In genomic region chr3:52086939-52087675, GRCh38 we compare ENCODE assay signal across 11 cellular contexts. TPM values are rescaled to one million over a fixed set of nuclear protein-coding genes. Genes with fewer than 3 reads are reported as not detected.
A peak's percentile ranks its signal among the peaks of the same experiment; 100 is the strongest.
DNase-seq lines count a peak whose midpoint lies in the region; ATAC-seq, FAIRE-seq and TF ChIP-seq lines count a peak whose summit lies in the region.
"Had no signal": no experiment of that assay in that cellular context is flagged by ENCODE, and none has a peak within 500 bp of the region (broad histone marks: within the 10 kb centered on the region; RNA-seq: fewer than 3 reads in every experiment).

No MANE protein-coding gene starts in this region.

- no peak for FAIRE-seq in kidney (lab: Jason Lieb, UNC)

- H3K4me3 ChIP-seq in ACC112 (ENCODE audit: low read depth, low read length): no peak overlapping the region
- no peak overlapping the region for H3K4me3 ChIP-seq in kidney (ENCODE audit: low read length in 2 of 2)
- H3K4me3 ChIP-seq in Caco-2 (ENCODE audit: low read depth, low read length): no peak overlapping the region
- H3K4me3 ChIP-seq: testis had no signal

- TF ChIP-seq CTCF in GM20000 (IDR thresholded peaks at IDR 0.05; ENCODE audit: extremely low read depth, missing control alignments) (no peak), WTC11 (IDR thresholded peaks at IDR 0.05) (no peak), kidney (IDR thresholded peaks at IDR 0.05; ENCODE audit: borderline replicate concordance, extremely low read depth, insufficient read depth) (no peak), Caco-2 (IDR thresholded peaks at IDR 0.05; ENCODE audit: insufficient read depth in 1 of 2, low read depth in 1 of 2, low read length in 1 of 2, severe bottlenecking in 1 of 2, unreplicated experiment in 1 of 2) (no peak)

- ATAC-seq in WTC11 (no peak), HG03045 (IDR thresholded peaks at IDR 0.05; ENCODE audit: unreplicated experiment) (no peak)
- ATAC-seq: sciatic nerve had no signal

- no peaks in the 10 kb centered on the region for H3K4me1 Mint-ChIP-seq in WTC11
- no peaks in the 10 kb centered on the region for H3K4me1 Mint-ChIP-seq in Caco-2 (ENCODE audit: low read depth, unreplicated experiment)

- peaks cover 54% of the 10 kb centered on the region for H3K4me1 ChIP-seq in ACC112 (ENCODE audit: control insufficient read depth, insufficient read depth, low read length, unreplicated experiment)
- H3K4me1 ChIP-seq in kidney (ENCODE audit: control insufficient read depth in 1 of 2, insufficient read depth in 1 of 2, low read depth in 1 of 2, low read length in 2 of 2): peaks cover 13 to 22% of the 10 kb centered on the region in 2 donors
- H3K4me1 ChIP-seq in Caco-2: 0 out of 2 replicates have a peak, but pooled peaks cover 4% of the 10 kb centered on the region

- no TSS peak for BruUV-seq in Caco-2 (replicated peaks; lab: Mats Ljungman, UMichigan)

- peaks cover 4% of the 10 kb centered on the region; the same call in 1 of the 2 replicates for H3K36me3 Mint-ChIP-seq in WTC11
- peaks cover 5% of the 10 kb centered on the region for H3K36me3 Mint-ChIP-seq in Caco-2 (ENCODE audit: insufficient read depth, unreplicated experiment)

- H3K79me2 ChIP-seq in ACC112 (ENCODE audit: control insufficient read depth, insufficient read depth, low read length, unreplicated experiment): no peaks in the 10 kb centered on the region

- no peaks in the 10 kb centered on the region for H3K27me3 ChIP-seq in ACC112 (ENCODE audit: insufficient read depth, low read length)
- no peaks in the 10 kb centered on the region for H3K27me3 ChIP-seq in Caco-2 (replicated peaks; ENCODE audit: control insufficient read depth, insufficient read depth, low read length)
- H3K27me3 ChIP-seq: testis had no signal

- H3K4me3 Mint-ChIP-seq in WTC11: no peak overlapping the region
- H3K4me3 Mint-ChIP-seq in Caco-2 (ENCODE audit: unreplicated experiment): no peak overlapping the region

- no peaks in the 10 kb centered on the region for H3K9me3 Mint-ChIP-seq in WTC11
- no peaks in the 10 kb centered on the region for H3K9me3 Mint-ChIP-seq in Caco-2 (ENCODE audit: unreplicated experiment)

- H3K27ac Mint-ChIP-seq in WTC11 (peak overlapping the region; percentile 45; the same call in 1 of the 2 replicates), Caco-2 (ENCODE audit: unreplicated experiment) (no peak overlapping the region)

- no peak overlapping the region for H2AFZ ChIP-seq in ACC112 (ENCODE audit: low read length, unreplicated experiment)

- no peak overlapping the region for H3K9ac ChIP-seq in kidney (ENCODE audit: low read length in 2 of 2)

- H3K9me3 ChIP-seq in kidney (ENCODE audit: control insufficient read depth in 1 of 2, low read length in 2 of 2) (no peaks in the 10 kb centered on the region), Caco-2 (no peaks in the 10 kb centered on the region)
- H3K9me3 ChIP-seq: testis had no signal

- H3K27ac ChIP-seq in ACC112 (ENCODE audit: low read depth, low read length) (peak overlapping the region; percentile 80; the same call in 1 of the 2 replicates), kidney (ENCODE audit: low read depth in 2 of 2, low read length in 2 of 2) (no peak overlapping the region)
- H3K27ac ChIP-seq: testis had no signal

- CTCF ChIA-PET in WTC11 (lab: Charles Lee): interaction anchor here (0.6 to 4.3 kb wide), 7 partner anchors 34 to 1047 kb away, joined by 3 to 37 read pairs (median 4); no protein-coding TSS in a partner anchor
- CTCF ChIA-PET in Caco-2 (lab: Charles Lee): no interaction called here

- DNase-seq in GM20000 (ENCODE audit: low spot score) (peak; percentile 42), WTC11 (ENCODE audit: low spot score) (no peak), kidney (peak; percentile 57), NOMO-1 treated with dmso at 0.1 percent for 144 hours (lab: John Stamatoyannopoulos, UW; ENCODE audit: unreplicated experiment) (no peak), Caco-2 (no peak), NCI-H1092 treated with DMSO at 0.1 percent for 48 hours (lab: John Stamatoyannopoulos, UW) (no peak)
- DNase-seq: Calu3, testis had no signal

- H3K27me3 Mint-ChIP-seq in WTC11 (ENCODE audit: low read depth) (no peaks in the 10 kb centered on the region), Caco-2 (ENCODE audit: insufficient read depth, unreplicated experiment) (no peaks in the 10 kb centered on the region)

- H3K36me3 ChIP-seq in ACC112 (ENCODE audit: insufficient read depth, low read length) (no peaks in the 10 kb centered on the region), kidney (ENCODE audit: control insufficient read depth in 1 of 2, insufficient read depth in 2 of 2, low read length in 2 of 2) (no peaks in the 10 kb centered on the region), Caco-2 (ENCODE audit: control insufficient read depth, insufficient read depth, low read length) (no peaks in the 10 kb centered on the region)

- intact Hi-C loops in kidney (cut with DNase I) (no loop called here), Caco-2 (cut with micrococcal nuclease; ENCODE audit: unreplicated experiment) (no loop called here)

- POLR2A ChIA-PET in WTC11 (lab: Charles Lee): interaction anchor here (1.5 kb wide), 1 partner anchor 30 kb away, joined by 4 read pairs; no protein-coding TSS in a partner anchor
- POLR2A ChIA-PET in Caco-2 (lab: Charles Lee): interaction anchor here (0.5 kb wide), 1 partner anchor 37 kb away, joined by 3 read pairs; no protein-coding TSS in a partner anchor

TF ChIP-seq in WTC11, 78 proteins besides CTCF, POLR2A, EP300 and RAD21:
- TF ChIP-seq ZNF219 (CRISPR knock-in tag; IDR thresholded peaks at IDR 0.05; ENCODE audit: borderline replicate concordance) (no peak), GABPB1 (CRISPR knock-in tag; IDR thresholded peaks at IDR 0.05) (no peak), ZNF423 (CRISPR knock-in tag; IDR thresholded peaks at IDR 0.05) (no peak), SOX15 (CRISPR knock-in tag; IDR thresholded peaks at IDR 0.05) (no peak), CBFB (CRISPR knock-in tag; IDR thresholded peaks at IDR 0.05; ENCODE audit: low read depth) (no peak)

RNA-seq across cellular contexts. Expression of gene DUSP7, which starts 30.7 kb away (rescaled TPM):
- 15.9 to 18.8 TPM (median 16.2 TPM) in 3 replicates for total RNA-seq in WTC11 (2021)
- total RNA-seq in kidney: 19.8 TPM
- polyA plus RNA-seq in kidney (ENCODE audit: insufficient read depth, low read depth, low replicate concordance): 10.1 TPM
- total RNA-seq in Caco-2 (2022): 8.4 and 9.9 TPM in 2 replicates

Comparison
In these comparisons a context has a peak if more than half of its experiments do, and no peak if none do; other contexts are left out.
1. DNase-seq: peak in GM20000 (single experiment) and kidney (single experiment); none in WTC11 (single experiment), NOMO-1 treated with dmso at 0.1 percent for 144 hours (single experiment), Caco-2 (0 of 2) and NCI-H1092 treated with DMSO at 0.1 percent for 48 hours (single experiment).